Comparison of ENCODE assay signal across 13 cellular contexts in the genomic region with DNA sequence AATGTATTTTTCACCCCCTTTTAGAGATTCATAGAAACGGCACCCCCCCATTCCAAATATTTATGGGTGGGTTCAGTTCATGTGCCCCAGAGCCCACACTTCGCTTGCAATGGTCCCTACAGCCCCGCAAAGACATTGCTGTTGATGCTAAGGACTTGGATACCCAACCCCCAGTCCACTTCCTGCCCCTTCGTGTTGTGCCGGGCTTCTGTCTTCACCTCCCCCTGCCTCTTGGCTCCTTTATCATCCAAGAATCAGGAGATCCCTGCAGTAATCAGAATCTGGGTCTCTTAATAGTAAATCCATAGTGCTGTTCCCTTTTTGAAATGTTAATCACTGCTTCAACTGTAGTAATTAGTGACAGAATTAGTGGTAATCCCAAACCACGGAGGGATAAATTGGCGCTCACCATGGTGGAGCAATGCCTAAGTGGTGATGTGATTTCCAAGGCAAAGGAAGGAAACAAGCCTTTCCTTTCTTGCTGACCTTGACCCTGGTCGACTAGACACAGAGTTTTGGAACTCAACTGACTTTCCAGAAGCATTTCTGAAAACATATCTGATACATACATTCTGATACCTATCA.
DNase-seq lines count a peak whose midpoint lies in the region; ATAC-seq and TF ChIP-seq lines count a peak whose summit lies in the region.
"Had no signal": no experiment of that assay in that cellular context is flagged by ENCODE, and none has a peak within 500 bp of the region (broad histone marks: within the 10 kb centered on the region; RNA-seq: fewer than 3 reads in every experiment).

No MANE protein-coding gene starts in this region.

- H3K9ac ChIP-seq in skeletal muscle tissue (ENCODE audit: low read depth in 1 of 3, low read length in 3 of 3): peak overlapping the region in 1 of 3 donors; percentile 28

- no peaks in the 10 kb centered on the region for H3K9me3 ChIP-seq in esophagus squamous epithelium
- H3K9me3 ChIP-seq in skeletal muscle tissue (ENCODE audit: control insufficient read depth in 3 of 3, low read length in 3 of 3): no peaks in the 10 kb centered on the region

- no peak for ATAC-seq in HG03108 (IDR thresholded peaks at IDR 0.05; ENCODE audit: unreplicated experiment)

- no peaks in the 10 kb centered on the region for H3K27me3 ChIP-seq in esophagus squamous epithelium
- H3K27me3 ChIP-seq in skeletal muscle tissue (ENCODE audit: control insufficient read depth in 3 of 3, insufficient read depth in 3 of 3, low read length in 3 of 3): no peaks in the 10 kb centered on the region

- H3K4me1 ChIP-seq in esophagus squamous epithelium (peaks cover 56 to 92% (median 58%) of the 10 kb centered on the region in 3 donors), skeletal muscle tissue (ENCODE audit: control insufficient read depth in 3 of 3, insufficient read depth in 3 of 3, low read length in 3 of 3) (peaks cover 36 to 49% (median 36%) of the 10 kb centered on the region in 3 donors)

- intact Hi-C loops in esophagus squamous epithelium (cut with DNase I): no loop called here

- H3K4me3 ChIP-seq in esophagus squamous epithelium (no peak overlapping the region), skeletal muscle tissue (ENCODE audit: low read length in 3 of 3) (no peak overlapping the region)

- peaks cover 66% of the 10 kb centered on the region for H3K4me1 Mint-ChIP-seq in T-helper 1 cell treated with Interleukin-12 subunit alpha and Interleukin-12 subunit beta and Interleukin-4 antibody, amounts not matched to agents 30 μg/mL and 1 μg/mL, for 36 hours (ENCODE audit: low read depth)

- no peaks in the 10 kb centered on the region for H3K27me3 Mint-ChIP-seq in T-helper 1 cell treated with Interleukin-12 subunit alpha and Interleukin-12 subunit beta and Interleukin-4 antibody, amounts not matched to agents 30 μg/mL and 1 μg/mL, for 36 hours (ENCODE audit: low read depth)
- H3K27me3 Mint-ChIP-seq: central memory CD8-positive, alpha-beta T cell had no signal

- peak overlapping the region; percentile 48 for H3K4me3 Mint-ChIP-seq in T-helper 1 cell treated with Interleukin-12 subunit alpha and Interleukin-12 subunit beta and Interleukin-4 antibody, amounts not matched to agents 30 μg/mL and 1 μg/mL, for 36 hours

- peak overlapping the region; percentile 93 for H3K27ac Mint-ChIP-seq in T-helper 1 cell treated with Interleukin-12 subunit alpha and Interleukin-12 subunit beta and Interleukin-4 antibody, amounts not matched to agents 30 μg/mL and 1 μg/mL, for 36 hours

- DNase-seq in NCI-H82 (lab: John Stamatoyannopoulos, UW) (peak; percentile 44), NCI-H82 treated with DMSO at 0.1 percent for 48 hours (lab: John Stamatoyannopoulos, UW; ENCODE audit: unreplicated experiment) (no peak), esophagus squamous epithelium (lab: John Stamatoyannopoulos, UW) (no peak), NCI-H524 treated with DMSO at 0.1 percent for 48 hours (lab: John Stamatoyannopoulos, UW) (no peak), HUDEP-2 (lab: John Stamatoyannopoulos, UW; ENCODE audit: unreplicated experiment in 76 of 76) (no peak)
- DNase-seq: NCI-H524; small intestine; stimulated activated CD8-positive, alpha-beta memory T cell treated with anti-CD3 and anti-CD28 coated beads, Interleukin-4, amount 100 ng/mL, for 48 hours had no signal

- H3K36me3 Mint-ChIP-seq in T-helper 1 cell treated with Interleukin-12 subunit alpha and Interleukin-12 subunit beta and Interleukin-4 antibody, amounts not matched to agents 30 μg/mL and 1 μg/mL, for 36 hours (ENCODE audit: low read depth): peaks cover 53% of the 10 kb centered on the region

- no peak for TF ChIP-seq POLR2A in esophagus squamous epithelium (IDR thresholded peaks at IDR 0.05)

- TF ChIP-seq CTCF in esophagus squamous epithelium (IDR thresholded peaks at IDR 0.05): no peak

- 65 to 69% methylated on average over 8 of the region's 8 CpGs for WGBS in esophagus squamous epithelium, 2 donors

- H3K9me3 Mint-ChIP-seq in T-helper 1 cell treated with Interleukin-12 subunit alpha and Interleukin-12 subunit beta and Interleukin-4 antibody, amounts not matched to agents 30 μg/mL and 1 μg/mL, for 36 hours: no peaks in the 10 kb centered on the region
- H3K9me3 Mint-ChIP-seq: central memory CD8-positive, alpha-beta T cell had no signal

- H3K36me3 ChIP-seq in esophagus squamous epithelium: peaks cover 4 to 62% (median 7%) of the 10 kb centered on the region in 3 donors
- H3K36me3 ChIP-seq in skeletal muscle tissue (ENCODE audit: control insufficient read depth in 3 of 3, insufficient read depth in 3 of 3, low read length in 3 of 3): peaks cover 11 to 15% (median 13%) of the 10 kb centered on the region in 3 donors

- H3K27ac ChIP-seq in esophagus squamous epithelium: peak overlapping the region; percentile 24 to 90 (median 62)
- H3K27ac ChIP-seq in skeletal muscle tissue (ENCODE audit: low read depth, low read length): peak overlapping the region; percentile 37
- H3K27ac ChIP-seq: 22Rv1 had no signal
